ENCODE assay signal across 1 cellular context in genomic region chr17:16438557-16439302, GRCh38.
TF ChIP-seq lines count a peak whose summit lies in the region.

No MANE protein-coding gene starts in this region.

TF ChIP-seq in GM12878, 131 proteins besides CTCF, POLR2A, EP300 and RAD21 (continued from another document):
- TF ChIP-seq TCF12 (IDR thresholded peaks at IDR 0.05; ENCODE audit: low read depth, low read length): peak; percentile 83; the same call in 1 of the 2 replicates
- TF ChIP-seq, protein P1, sequence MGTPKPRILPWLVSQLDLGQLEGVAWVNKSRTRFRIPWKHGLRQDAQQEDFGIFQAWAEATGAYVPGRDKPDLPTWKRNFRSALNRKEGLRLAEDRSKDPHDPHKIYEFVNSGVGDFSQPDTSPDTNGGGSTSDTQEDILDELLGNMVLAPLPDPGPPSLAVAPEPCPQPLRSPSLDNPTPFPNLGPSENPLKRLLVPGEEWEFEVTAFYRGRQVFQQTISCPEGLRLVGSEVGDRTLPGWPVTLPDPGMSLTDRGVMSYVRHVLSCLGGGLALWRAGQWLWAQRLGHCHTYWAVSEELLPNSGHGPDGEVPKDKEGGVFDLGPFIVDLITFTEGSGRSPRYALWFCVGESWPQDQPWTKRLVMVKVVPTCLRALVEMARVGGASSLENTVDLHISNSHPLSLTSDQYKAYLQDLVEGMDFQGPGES (IDR thresholded peaks at IDR 0.05): no peak; the same call in 1 of the 2 replicates
- peak; percentile 99 for TF ChIP-seq POLR2AphosphoS5 (IDR thresholded peaks at IDR 0.05; ENCODE audit: low read length)
- TF ChIP-seq ELK1 (IDR thresholded peaks at IDR 0.05; ENCODE audit: low read depth, low read length): peak; percentile 49; the same call in 1 of the 2 replicates
- 0 out of 2 replicates have a peak, but pooled peaks have one; percentile 37 for TF ChIP-seq PAX5 (IDR thresholded peaks at IDR 0.05; ENCODE audit: borderline replicate concordance, low read depth, low read length)
- no peak; the same call in 1 of the 2 replicates for TF ChIP-seq MTA2 (IDR thresholded peaks at IDR 0.05; ENCODE audit: low read depth)
- peak; percentile 45; the same call in 1 of the 2 replicates for TF ChIP-seq RUNX3 (IDR thresholded peaks at IDR 0.05; ENCODE audit: low read length)
- no peak for TF ChIP-seq RBBP5 (conservative IDR thresholded peaks at IDR 0.05)
- peak; percentile 55 for TF ChIP-seq ZNF687 (IDR thresholded peaks at IDR 0.05)
- TF ChIP-seq ZNF217 (IDR thresholded peaks at IDR 0.05): no peak
- TF ChIP-seq MXI1 (IDR thresholded peaks at IDR 0.05; ENCODE audit: low read depth, low read length): peak; percentile 84
- TF ChIP-seq CHD1 (IDR thresholded peaks at IDR 0.05; ENCODE audit: low read depth, low read length): peak; percentile 100
- peak; percentile 26; the same call in 1 of the 2 replicates for TF ChIP-seq MEF2A (IDR thresholded peaks at IDR 0.05; ENCODE audit: insufficient read depth, low read depth, low read length)
- TF ChIP-seq ZNF274 (IDR thresholded peaks at IDR 0.05; ENCODE audit: insufficient read depth, insufficient read length): no peak
